Comparison of ENCODE assay signal across 17 cellular contexts in genomic region chr13:48138270-48138669, GRCh38.
"Had no signal": no experiment of that assay in that cellular context is flagged by ENCODE, and none has a peak within 500 bp of the region (broad histone marks: within the 10 kb centered on the region; RNA-seq: fewer than 3 reads in every experiment).

No MANE protein-coding gene starts in this region.

- DNase-seq: activated B cell treated with CpG ODN at 0.5 μM for 24 hours, amygdala, body of pancreas, caudate nucleus, islet precursor cell, SJCRH30, T-helper 17 cell, tibial artery, uterus had no signal

- H3K9me3 Mint-ChIP-seq: activated B cell treated with CpG ODN at 0.5 μM for 24 hours; activated naive CD4-positive, alpha-beta T cell treated with anti-CD3 and anti-CD28 coated beads, Interleukin-2, amount 50 U/mL, for 24 hours had no signal

- H3K79me2 ChIP-seq: hepatocyte had no signal

- H3K36me3 ChIP-seq: esophagus muscularis mucosa, right atrium auricular region, SJCRH30, tibial artery, uterus had no signal

- H3K4me1 ChIP-seq: body of pancreas, esophagus muscularis mucosa, right atrium auricular region, SJCRH30, tibial artery, uterus had no signal

- H3K27ac ChIP-seq: body of pancreas, esophagus muscularis mucosa, hepatocyte, right atrium auricular region, SJCRH30, skin epidermis, tibial artery, uterus had no signal

- H3K9me3 ChIP-seq: body of pancreas, esophagus muscularis mucosa, right atrium auricular region, SJCRH30, tibial artery, uterus had no signal

- H3K27me3 Mint-ChIP-seq: activated naive CD4-positive, alpha-beta T cell treated with anti-CD3 and anti-CD28 coated beads, Interleukin-2, amount 50 U/mL, for 24 hours; progenitor cell of endocrine pancreas had no signal

- H3K27ac Mint-ChIP-seq: activated B cell treated with CpG ODN at 0.5 μM for 24 hours; activated naive CD4-positive, alpha-beta T cell treated with anti-CD3 and anti-CD28 coated beads, Interleukin-2, amount 50 U/mL, for 24 hours; mesothelial cell of epicardium; progenitor cell of endocrine pancreas; T-helper 17 cell had no signal

- H3K36me3 Mint-ChIP-seq: activated naive CD4-positive, alpha-beta T cell treated with anti-CD3 and anti-CD28 coated beads, Interleukin-2, amount 50 U/mL, for 24 hours had no signal

- H3K27me3 ChIP-seq: body of pancreas, esophagus muscularis mucosa, hepatocyte, right atrium auricular region, SJCRH30, tibial artery, uterus had no signal

- ATAC-seq: body of pancreas, T-helper 17 cell had no signal

- H3K4me3 Mint-ChIP-seq: activated B cell treated with CpG ODN at 0.5 μM for 24 hours; activated naive CD4-positive, alpha-beta T cell treated with anti-CD3 and anti-CD28 coated beads, Interleukin-2, amount 50 U/mL, for 24 hours; mesothelial cell of epicardium; T-helper 17 cell had no signal

- H3K4me2 ChIP-seq: hepatocyte had no signal

- H2AFZ ChIP-seq: hepatocyte had no signal

- H3K4me3 ChIP-seq: body of pancreas, esophagus muscularis mucosa, hepatocyte, lung, right atrium auricular region, SJCRH30, skin epidermis, tibial artery, uterus had no signal

- H3K4me1 Mint-ChIP-seq: mesothelial cell of epicardium had no signal
